1 cellular context compared by ENCODE assay signal in the genomic region with DNA sequence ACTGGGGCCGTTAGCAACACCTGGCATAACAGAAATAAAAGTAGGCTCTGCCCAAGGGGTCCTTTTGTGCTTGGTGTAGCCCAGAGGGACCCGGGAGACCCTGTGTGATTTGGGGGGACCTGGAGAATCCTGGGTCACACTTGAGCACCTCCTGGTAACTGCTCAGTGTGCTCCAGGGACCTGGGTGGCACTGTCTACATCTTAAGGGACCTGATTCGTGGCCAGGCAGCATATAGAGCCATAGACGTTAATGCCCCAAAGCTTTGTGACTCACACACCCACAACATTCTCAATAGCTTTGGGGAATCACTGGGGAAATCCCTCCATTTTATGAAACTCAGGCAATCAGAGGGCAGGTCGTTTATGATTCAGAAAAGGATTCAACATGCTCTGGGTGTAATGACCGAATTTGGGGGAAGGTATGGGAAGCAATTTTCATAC.
TF ChIP-seq lines count a peak whose summit lies in the region.

No MANE protein-coding gene starts in this region.

TF ChIP-seq in H1, 55 proteins besides CTCF, POLR2A, EP300 and RAD21:
- TF ChIP-seq RNF2 (IDR thresholded peaks at IDR 0.05; ENCODE audit: borderline replicate concordance, low read depth, low read length, missing control alignments, poor library complexity, severe bottlenecking): peak; percentile 72
- TF ChIP-seq EZH2 (IDR thresholded peaks at IDR 0.05; ENCODE audit: low read depth, low read length, severe bottlenecking): peak; percentile 74
- no peak for TF ChIP-seq BACH1 (IDR thresholded peaks at IDR 0.05; ENCODE audit: low read length)
- no peak for TF ChIP-seq SP1 (IDR thresholded peaks at IDR 0.05; ENCODE audit: low read depth, low read length)
TF ChIP-seq in H1: peak in this region for 2.
